Comparison of ENCODE assay signal across 9 cellular contexts in genomic region chr2:27378096-27378808, GRCh38. TPM values are rescaled to one million over a fixed set of nuclear protein-coding genes. Genes with fewer than 3 reads are reported as not detected.
A peak's percentile ranks its signal among the peaks of the same experiment; 100 is the strongest.
DNase-seq lines count a peak whose midpoint lies in the region; ATAC-seq and TF ChIP-seq lines count a peak whose summit lies in the region.
"Had no signal": no experiment of that assay in that cellular context is flagged by ENCODE, and none has a peak within 500 bp of the region (broad histone marks: within the 10 kb centered on the region; RNA-seq: fewer than 3 reads in every experiment).

No MANE protein-coding gene starts in this region.

- H3K9ac ChIP-seq in MM.1S (ENCODE audit: low read length) (no peak overlapping the region), parathyroid adenoma (no peak overlapping the region)

- H3K36me3 Mint-ChIP-seq in dendritic cell treated with granulocyte-macrophage colony-stimulating factor and Interleukin-4, amounts not matched to agents 40 ng/mL and 50 ng/mL, for 4 days (ENCODE audit: low read depth) = peaks cover 91% of the 10 kb centered on the region
- H3K36me3 Mint-ChIP-seq in natural killer cell treated with Interleukin-12 subunit alpha and Interleukin-12 subunit beta and Interleukin-15 and Interleukin-18, amount 100 ng/mL, for 72 hours = peaks cover 5% of the 10 kb centered on the region

- no peak overlapping the region for H3K4me3 Mint-ChIP-seq in dendritic cell treated with granulocyte-macrophage colony-stimulating factor and Interleukin-4, amounts not matched to agents 40 ng/mL and 50 ng/mL, for 4 days
- H3K4me3 Mint-ChIP-seq in natural killer cell treated with Interleukin-12 subunit alpha and Interleukin-12 subunit beta and Interleukin-15 and Interleukin-18, amount 100 ng/mL, for 72 hours = no peak overlapping the region

- no peak overlapping the region for H3K27ac ChIP-seq in MM.1S (ENCODE audit: low read length)
- H3K27ac ChIP-seq in parathyroid adenoma = no peak overlapping the region

- peaks cover 25% of the 10 kb centered on the region for H3K79me2 ChIP-seq in MM.1S (ENCODE audit: low read length)
- H3K79me2 ChIP-seq in parathyroid adenoma = peaks cover 11% of the 10 kb centered on the region

- H3K4me2 ChIP-seq in MM.1S (ENCODE audit: low read depth, low read length) = no peak overlapping the region
- H3K4me2 ChIP-seq in parathyroid adenoma (ENCODE audit: low read length) = no peak overlapping the region

- H3K36me3 ChIP-seq in MM.1S (replicated peaks; ENCODE audit: insufficient read depth, low read length) = no peaks in the 10 kb centered on the region; the same call in none of the 2 replicates
- no peaks in the 10 kb centered on the region for H3K36me3 ChIP-seq in parathyroid adenoma (ENCODE audit: control insufficient read depth, insufficient read depth, low read length)

- H3K9me3 ChIP-seq in MM.1S (replicated peaks; ENCODE audit: insufficient read depth, low read length) = no peaks in the 10 kb centered on the region
- H3K9me3 ChIP-seq in parathyroid adenoma (ENCODE audit: control insufficient read depth, low read length) = no peaks in the 10 kb centered on the region

- ATAC-seq in natural killer cell treated with Interleukin-12 subunit alpha and Interleukin-12 subunit beta and Interleukin-15 and Interleukin-18, amount 100 ng/mL, for 72 hours = no peak

- H3K27me3 ChIP-seq in MM.1S (replicated peaks; ENCODE audit: insufficient read depth, low read length) = no peaks in the 10 kb centered on the region
- H3K27me3 ChIP-seq in parathyroid adenoma (ENCODE audit: control insufficient read depth, insufficient read depth, low read length) = no peaks in the 10 kb centered on the region

- intact Hi-C loops in dendritic cell treated with granulocyte-macrophage colony-stimulating factor and Interleukin-4, amounts not matched to agents 40 ng/mL and 50 ng/mL, for 4 days (cut with micrococcal nuclease) = no loop called here

- H4K20me1 ChIP-seq in MM.1S (ENCODE audit: insufficient read depth, low read length) = no peaks in the 10 kb centered on the region

- H3K4me3 ChIP-seq in MM.1S (ENCODE audit: low read length) (no peak overlapping the region), parathyroid adenoma (ENCODE audit: low read depth, low read length) (no peak overlapping the region)

- H3K4me1 Mint-ChIP-seq in dendritic cell treated with granulocyte-macrophage colony-stimulating factor and Interleukin-4, amounts not matched to agents 40 ng/mL and 50 ng/mL, for 4 days (ENCODE audit: low read depth) = peaks cover 78% of the 10 kb centered on the region
- peaks cover 20 to 35% of the 10 kb centered on the region in 2 donors for H3K4me1 Mint-ChIP-seq in natural killer cell treated with Interleukin-12 subunit alpha and Interleukin-12 subunit beta and Interleukin-15 and Interleukin-18, amount 100 ng/mL, for 72 hours (ENCODE audit: low read depth in 2 of 2)

- H3K27me3 Mint-ChIP-seq in dendritic cell treated with granulocyte-macrophage colony-stimulating factor and Interleukin-4, amounts not matched to agents 40 ng/mL and 50 ng/mL, for 4 days = no peaks in the 10 kb centered on the region
- no peaks in the 10 kb centered on the region for H3K27me3 Mint-ChIP-seq in natural killer cell treated with Interleukin-12 subunit alpha and Interleukin-12 subunit beta and Interleukin-15 and Interleukin-18, amount 100 ng/mL, for 72 hours

- peaks cover 29% of the 10 kb centered on the region for H3F3A ChIP-seq in MM.1S (ENCODE audit: insufficient read depth, low read length)

- no peaks in the 10 kb centered on the region for H3K9me3 Mint-ChIP-seq in dendritic cell treated with granulocyte-macrophage colony-stimulating factor and Interleukin-4, amounts not matched to agents 40 ng/mL and 50 ng/mL, for 4 days
- no peaks in the 10 kb centered on the region for H3K9me3 Mint-ChIP-seq in natural killer cell treated with Interleukin-12 subunit alpha and Interleukin-12 subunit beta and Interleukin-15 and Interleukin-18, amount 100 ng/mL, for 72 hours

- peak; percentile 39 for DNase-seq in DMS53 (lab: John Stamatoyannopoulos, UW)
- no peak for DNase-seq in DMS53 treated with DMSO at 0.1 percent for 48 hours (lab: John Stamatoyannopoulos, UW; ENCODE audit: unreplicated experiment)
- no peak for DNase-seq in MM.1S
- DNase-seq in natural killer cell treated with Interleukin-12 subunit alpha and Interleukin-12 subunit beta and Interleukin-15 and Interleukin-18, amount 100 ng/mL, for 72 hours (ENCODE audit: low spot score) = no peak
- DNase-seq in NCI-H2029 (lab: John Stamatoyannopoulos, UW) = no peak
- no peak for DNase-seq in activated naive CD4-positive, alpha-beta T cell treated with anti-CD3 and anti-CD28 coated beads, Interleukin-2, amount 50 U/mL, for 16 hours
- DNase-seq: activated T-cell treated with anti-CD3 and anti-CD28 coated beads for 4 hours had no signal

- H3K9me2 ChIP-seq in MM.1S (replicated peaks; ENCODE audit: insufficient read depth, low read length) = no peaks in the 10 kb centered on the region

- TF ChIP-seq CTCF in MM.1S (IDR thresholded peaks at IDR 0.05; ENCODE audit: low read length) (peak; percentile 24; the same call in 1 of the 2 replicates), parathyroid adenoma (IDR thresholded peaks at IDR 0.05) (peak; percentile 54)

- H3K4me1 ChIP-seq in MM.1S (ENCODE audit: low read length) (no peaks in the 10 kb centered on the region), parathyroid adenoma (peaks cover 6% of the 10 kb centered on the region)

- H3K27ac Mint-ChIP-seq in dendritic cell treated with granulocyte-macrophage colony-stimulating factor and Interleukin-4, amounts not matched to agents 40 ng/mL and 50 ng/mL, for 4 days = peak overlapping the region; percentile 97
- H3K27ac Mint-ChIP-seq in natural killer cell treated with Interleukin-12 subunit alpha and Interleukin-12 subunit beta and Interleukin-15 and Interleukin-18, amount 100 ng/mL, for 72 hours = peak overlapping the region in 1 of 2 donors; percentile 37

- H2AFZ ChIP-seq in MM.1S (ENCODE audit: low read length) = no peak overlapping the region
- H2AFZ ChIP-seq in parathyroid adenoma = no peak overlapping the region

RNA-seq across cellular contexts. Expression of gene ZNF513, which starts 2.3 kb away (rescaled TPM):
- total RNA-seq in natural killer cell treated with Interleukin-12 subunit alpha and Interleukin-12 subunit beta and Interleukin-15 and Interleukin-18, amount 100 ng/mL, for 72 hours = 10 to 100 TPM; 21.8 to 23.6 TPM

RNA-seq across cellular contexts. Expression of gene SNX17, which starts 7.8 kb away (rescaled TPM):
- 100 to 1,000 TPM; 100 to 113 TPM for total RNA-seq in natural killer cell treated with Interleukin-12 subunit alpha and Interleukin-12 subunit beta and Interleukin-15 and Interleukin-18, amount 100 ng/mL, for 72 hours

RNA-seq across cellular contexts. Expression of gene EIF2B4, which starts 8.1 kb away (rescaled TPM):
- 10 to 100 TPM; 49.5 to 52.0 TPM for total RNA-seq in natural killer cell treated with Interleukin-12 subunit alpha and Interleukin-12 subunit beta and Interleukin-15 and Interleukin-18, amount 100 ng/mL, for 72 hours

RNA-seq across cellular contexts. Expression of gene GTF3C2, which starts 21.7 kb away (rescaled TPM):
- total RNA-seq in natural killer cell treated with Interleukin-12 subunit alpha and Interleukin-12 subunit beta and Interleukin-15 and Interleukin-18, amount 100 ng/mL, for 72 hours = 100 to 1,000 TPM in 1 of 2 donors, 10 to 100 TPM in 1; 85.4 to 107 TPM

RNA-seq across cellular contexts. Expression of gene PPM1G, which starts 31.1 kb away (rescaled TPM):
- 100 to 1,000 TPM; 110 to 158 TPM for total RNA-seq in natural killer cell treated with Interleukin-12 subunit alpha and Interleukin-12 subunit beta and Interleukin-15 and Interleukin-18, amount 100 ng/mL, for 72 hours
